Comparison of ENCODE assay signal across 1 cellular context in the genomic region with DNA sequence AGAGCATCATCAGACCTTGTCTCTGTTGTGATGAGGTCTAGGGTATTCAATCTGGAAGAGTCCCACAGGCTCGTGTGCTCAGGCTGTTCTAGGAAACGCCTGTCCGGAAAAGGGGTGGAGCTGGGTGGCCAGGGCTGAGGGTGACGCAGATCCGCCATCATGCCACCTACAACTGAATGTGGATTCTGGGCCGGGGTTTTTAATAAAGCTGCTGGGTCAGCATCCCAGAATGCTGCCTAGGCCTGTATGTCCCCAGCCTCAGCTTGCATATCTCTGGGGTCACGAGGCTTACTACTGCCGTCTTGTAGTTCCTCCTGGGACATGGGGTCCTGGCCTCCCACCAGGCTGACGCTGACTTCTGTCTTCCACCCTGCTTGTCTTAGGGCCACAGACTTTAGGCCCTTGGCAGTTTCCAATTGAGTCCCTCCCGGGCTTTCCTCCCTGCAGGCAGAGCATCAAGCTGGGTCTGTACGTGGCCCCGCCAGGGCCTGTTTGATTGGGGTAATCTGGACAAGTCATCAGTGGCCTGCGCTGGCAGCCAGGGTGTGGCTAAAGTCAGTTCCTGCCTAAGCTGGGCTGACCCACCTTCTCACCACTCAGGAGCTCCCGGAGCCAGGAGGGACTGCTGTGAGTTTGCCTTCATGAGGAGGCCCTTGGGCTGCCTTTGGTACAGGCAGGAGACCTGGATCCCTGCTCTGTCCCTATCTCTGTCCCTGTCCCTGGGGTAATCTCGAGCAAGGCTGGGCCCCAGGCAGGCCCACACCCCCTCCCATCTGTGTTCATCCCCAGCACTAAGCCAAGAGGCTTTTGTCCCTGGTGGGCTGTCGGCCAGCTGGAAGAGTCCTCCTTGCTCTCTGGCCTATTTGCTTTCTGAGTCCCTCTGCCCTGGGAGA.
A peak's percentile ranks its signal among the peaks of the same experiment; 100 is the strongest.
TF ChIP-seq lines count a peak whose summit lies in the region.

No MANE protein-coding gene starts in this region.

TF ChIP-seq in K562, 482 proteins besides CTCF, POLR2A, EP300 and RAD21 (continued from another document and continues in another):
- TF ChIP-seq, protein P1, sequence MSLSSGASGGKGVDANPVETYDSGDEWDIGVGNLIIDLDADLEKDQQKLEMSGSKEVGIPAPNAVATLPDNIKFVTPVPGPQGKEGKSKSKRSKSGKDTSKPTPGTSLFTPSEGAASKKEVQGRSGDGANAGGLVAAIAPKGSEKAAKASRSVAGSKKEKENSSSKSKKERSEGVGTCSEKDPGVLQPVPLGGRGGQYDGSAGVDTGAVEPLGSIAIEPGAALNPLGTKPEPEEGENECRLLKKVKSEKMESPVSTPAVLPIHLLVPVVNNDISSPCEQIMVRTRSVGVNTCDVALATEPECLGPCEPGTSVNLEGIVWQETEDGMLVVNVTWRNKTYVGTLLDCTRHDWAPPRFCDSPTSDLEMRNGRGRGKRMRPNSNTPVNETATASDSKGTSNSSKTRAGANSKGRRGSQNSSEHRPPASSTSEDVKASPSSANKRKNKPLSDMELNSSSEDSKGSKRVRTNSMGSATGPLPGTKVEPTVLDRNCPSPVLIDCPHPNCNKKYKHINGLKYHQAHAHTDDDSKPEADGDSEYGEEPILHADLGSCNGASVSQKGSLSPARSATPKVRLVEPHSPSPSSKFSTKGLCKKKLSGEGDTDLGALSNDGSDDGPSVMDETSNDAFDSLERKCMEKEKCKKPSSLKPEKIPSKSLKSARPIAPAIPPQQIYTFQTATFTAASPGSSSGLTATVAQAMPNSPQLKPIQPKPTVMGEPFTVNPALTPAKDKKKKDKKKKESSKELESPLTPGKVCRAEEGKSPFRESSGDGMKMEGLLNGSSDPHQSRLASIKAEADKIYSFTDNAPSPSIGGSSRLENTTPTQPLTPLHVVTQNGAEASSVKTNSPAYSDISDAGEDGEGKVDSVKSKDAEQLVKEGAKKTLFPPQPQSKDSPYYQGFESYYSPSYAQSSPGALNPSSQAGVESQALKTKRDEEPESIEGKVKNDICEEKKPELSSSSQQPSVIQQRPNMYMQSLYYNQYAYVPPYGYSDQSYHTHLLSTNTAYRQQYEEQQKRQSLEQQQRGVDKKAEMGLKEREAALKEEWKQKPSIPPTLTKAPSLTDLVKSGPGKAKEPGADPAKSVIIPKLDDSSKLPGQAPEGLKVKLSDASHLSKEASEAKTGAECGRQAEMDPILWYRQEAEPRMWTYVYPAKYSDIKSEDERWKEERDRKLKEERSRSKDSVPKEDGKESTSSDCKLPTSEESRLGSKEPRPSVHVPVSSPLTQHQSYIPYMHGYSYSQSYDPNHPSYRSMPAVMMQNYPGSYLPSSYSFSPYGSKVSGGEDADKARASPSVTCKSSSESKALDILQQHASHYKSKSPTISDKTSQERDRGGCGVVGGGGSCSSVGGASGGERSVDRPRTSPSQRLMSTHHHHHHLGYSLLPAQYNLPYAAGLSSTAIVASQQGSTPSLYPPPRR (CRISPR knock-in tag; IDR thresholded peaks at IDR 0.05; ENCODE audit: borderline replicate concordance), result no peak
- TF ChIP-seq MIER1 (IDR thresholded peaks at IDR 0.05; ENCODE audit: low read depth) (no peak), ZNF717 (CRISPR knock-in tag; IDR thresholded peaks at IDR 0.05) (no peak), CBX8 (IDR thresholded peaks at IDR 0.05; ENCODE audit: borderline replicate concordance, extremely low read depth, low read depth, low read length, poor library complexity, severe bottlenecking) (no peak), HDAC8 (tag; IDR thresholded peaks at IDR 0.05) (peak; percentile 70; the same call in 1 of the 2 replicates), PPARD (CRISPR knock-in tag; IDR thresholded peaks at IDR 0.05) (no peak), ZNF780A (CRISPR knock-in tag; IDR thresholded peaks at IDR 0.05) (no peak), POLR2H (tag; IDR thresholded peaks at IDR 0.05; ENCODE audit: low read depth) (no peak), ZNF384 (IDR thresholded peaks at IDR 0.05; ENCODE audit: low read depth, low read length) (no peak), ZNF146 (CRISPR knock-in tag; IDR thresholded peaks at IDR 0.05; ENCODE audit: unreplicated experiment) (no peak), ARID2 (IDR thresholded peaks at IDR 0.05) (no peak), XRCC4 (IDR thresholded peaks at IDR 0.05; ENCODE audit: extremely low read depth, insufficient read depth, insufficient read length) (no peak), U2AF1 (optimal IDR thresholded peaks at IDR 0.05; ENCODE audit: low read depth, low read length) (no peak), ETV6 (IDR thresholded peaks at IDR 0.05; ENCODE audit: borderline replicate concordance in 1 of 2, low read depth in 2 of 2, low read length in 1 of 2) (no peak), ETV6 (CRISPR knock-in tag; IDR thresholded peaks at IDR 0.05; ENCODE audit: borderline replicate concordance) (no peak), TSC22D4 (tag; IDR thresholded peaks at IDR 0.05) (no peak), ESRRA (IDR thresholded peaks at IDR 0.05; ENCODE audit: borderline replicate concordance, low read depth) (no peak; the same call in 1 of the 2 replicates), ZNF41 (CRISPR knock-in tag; conservative IDR thresholded peaks at IDR 0.05) (no peak), XRCC3 (IDR thresholded peaks at IDR 0.05) (no peak), WHSC1 (IDR thresholded peaks at IDR 0.05; ENCODE audit: low read length) (no peak), CHCHD3 (CRISPR knock-in tag; IDR thresholded peaks at IDR 0.05) (no peak), ZC3H8 (IDR thresholded peaks at IDR 0.05) (no peak)
- TF ChIP-seq, protein P2, sequence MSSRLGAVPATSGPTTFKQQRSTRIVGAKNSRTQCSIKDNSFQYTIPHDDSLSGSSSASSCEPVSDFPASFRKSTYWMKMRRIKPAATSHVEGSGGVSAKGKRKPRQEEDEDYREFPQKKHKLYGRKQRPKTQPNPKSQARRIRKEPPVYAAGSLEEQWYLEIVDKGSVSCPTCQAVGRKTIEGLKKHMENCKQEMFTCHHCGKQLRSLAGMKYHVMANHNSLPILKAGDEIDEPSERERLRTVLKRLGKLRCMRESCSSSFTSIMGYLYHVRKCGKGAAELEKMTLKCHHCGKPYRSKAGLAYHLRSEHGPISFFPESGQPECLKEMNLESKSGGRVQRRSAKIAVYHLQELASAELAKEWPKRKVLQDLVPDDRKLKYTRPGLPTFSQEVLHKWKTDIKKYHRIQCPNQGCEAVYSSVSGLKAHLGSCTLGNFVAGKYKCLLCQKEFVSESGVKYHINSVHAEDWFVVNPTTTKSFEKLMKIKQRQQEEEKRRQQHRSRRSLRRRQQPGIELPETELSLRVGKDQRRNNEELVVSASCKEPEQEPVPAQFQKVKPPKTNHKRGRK (tag; IDR thresholded peaks at IDR 0.05), result no peak
- TF ChIP-seq, protein P3, sequence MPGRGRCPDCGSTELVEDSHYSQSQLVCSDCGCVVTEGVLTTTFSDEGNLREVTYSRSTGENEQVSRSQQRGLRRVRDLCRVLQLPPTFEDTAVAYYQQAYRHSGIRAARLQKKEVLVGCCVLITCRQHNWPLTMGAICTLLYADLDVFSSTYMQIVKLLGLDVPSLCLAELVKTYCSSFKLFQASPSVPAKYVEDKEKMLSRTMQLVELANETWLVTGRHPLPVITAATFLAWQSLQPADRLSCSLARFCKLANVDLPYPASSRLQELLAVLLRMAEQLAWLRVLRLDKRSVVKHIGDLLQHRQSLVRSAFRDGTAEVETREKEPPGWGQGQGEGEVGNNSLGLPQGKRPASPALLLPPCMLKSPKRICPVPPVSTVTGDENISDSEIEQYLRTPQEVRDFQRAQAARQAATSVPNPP (IDR thresholded peaks at IDR 0.05; ENCODE audit: borderline replicate concordance, insufficient read depth, insufficient read length), result no peak
- TF ChIP-seq, protein P4, sequence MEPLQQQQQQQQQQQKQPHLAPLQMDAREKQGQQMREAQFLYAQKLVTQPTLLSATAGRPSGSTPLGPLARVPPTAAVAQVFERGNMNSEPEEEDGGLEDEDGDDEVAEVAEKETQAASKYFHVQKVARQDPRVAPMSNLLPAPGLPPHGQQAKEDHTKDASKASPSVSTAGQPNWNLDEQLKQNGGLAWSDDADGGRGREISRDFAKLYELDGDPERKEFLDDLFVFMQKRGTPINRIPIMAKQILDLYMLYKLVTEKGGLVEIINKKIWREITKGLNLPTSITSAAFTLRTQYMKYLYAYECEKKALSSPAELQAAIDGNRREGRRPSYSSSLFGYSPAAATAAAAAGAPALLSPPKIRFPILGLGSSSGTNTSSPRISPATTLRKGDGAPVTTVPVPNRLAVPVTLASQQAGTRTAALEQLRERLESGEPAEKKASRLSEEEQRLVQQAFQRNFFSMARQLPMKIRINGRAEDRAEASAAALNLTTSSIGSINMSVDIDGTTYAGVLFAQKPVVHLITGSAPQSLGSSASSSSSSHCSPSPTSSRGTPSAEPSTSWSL (CRISPR knock-in tag; IDR thresholded peaks at IDR 0.05; ENCODE audit: borderline replicate concordance), result no peak
- TF ChIP-seq, protein P5, sequence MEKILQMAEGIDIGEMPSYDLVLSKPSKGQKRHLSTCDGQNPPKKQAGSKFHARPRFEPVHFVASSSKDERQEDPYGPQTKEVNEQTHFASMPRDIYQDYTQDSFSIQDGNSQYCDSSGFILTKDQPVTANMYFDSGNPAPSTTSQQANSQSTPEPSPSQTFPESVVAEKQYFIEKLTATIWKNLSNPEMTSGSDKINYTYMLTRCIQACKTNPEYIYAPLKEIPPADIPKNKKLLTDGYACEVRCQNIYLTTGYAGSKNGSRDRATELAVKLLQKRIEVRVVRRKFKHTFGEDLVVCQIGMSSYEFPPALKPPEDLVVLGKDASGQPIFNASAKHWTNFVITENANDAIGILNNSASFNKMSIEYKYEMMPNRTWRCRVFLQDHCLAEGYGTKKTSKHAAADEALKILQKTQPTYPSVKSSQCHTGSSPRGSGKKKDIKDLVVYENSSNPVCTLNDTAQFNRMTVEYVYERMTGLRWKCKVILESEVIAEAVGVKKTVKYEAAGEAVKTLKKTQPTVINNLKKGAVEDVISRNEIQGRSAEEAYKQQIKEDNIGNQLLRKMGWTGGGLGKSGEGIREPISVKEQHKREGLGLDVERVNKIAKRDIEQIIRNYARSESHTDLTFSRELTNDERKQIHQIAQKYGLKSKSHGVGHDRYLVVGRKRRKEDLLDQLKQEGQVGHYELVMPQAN (IDR thresholded peaks at IDR 0.05; ENCODE audit: borderline replicate concordance), result no peak
- TF ChIP-seq, protein P6, sequence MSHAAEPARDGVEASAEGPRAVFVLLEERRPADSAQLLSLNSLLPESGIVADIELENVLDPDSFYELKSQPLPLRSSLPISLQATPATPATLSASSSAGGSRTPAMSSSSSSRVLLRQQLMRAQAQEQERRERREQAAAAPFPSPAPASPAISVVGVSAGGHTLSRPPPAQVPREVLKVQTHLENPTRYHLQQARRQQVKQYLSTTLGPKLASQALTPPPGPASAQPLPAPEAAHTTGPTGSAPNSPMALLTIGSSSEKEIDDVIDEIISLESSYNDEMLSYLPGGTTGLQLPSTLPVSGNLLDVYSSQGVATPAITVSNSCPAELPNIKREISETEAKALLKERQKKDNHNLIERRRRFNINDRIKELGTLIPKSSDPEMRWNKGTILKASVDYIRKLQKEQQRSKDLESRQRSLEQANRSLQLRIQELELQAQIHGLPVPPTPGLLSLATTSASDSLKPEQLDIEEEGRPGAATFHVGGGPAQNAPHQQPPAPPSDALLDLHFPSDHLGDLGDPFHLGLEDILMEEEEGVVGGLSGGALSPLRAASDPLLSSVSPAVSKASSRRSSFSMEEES (CRISPR knock-in tag; IDR thresholded peaks at IDR 0.05), result 0 out of 2 replicates have a peak, but pooled peaks have one; percentile 10
- TF ChIP-seq, protein P7, sequence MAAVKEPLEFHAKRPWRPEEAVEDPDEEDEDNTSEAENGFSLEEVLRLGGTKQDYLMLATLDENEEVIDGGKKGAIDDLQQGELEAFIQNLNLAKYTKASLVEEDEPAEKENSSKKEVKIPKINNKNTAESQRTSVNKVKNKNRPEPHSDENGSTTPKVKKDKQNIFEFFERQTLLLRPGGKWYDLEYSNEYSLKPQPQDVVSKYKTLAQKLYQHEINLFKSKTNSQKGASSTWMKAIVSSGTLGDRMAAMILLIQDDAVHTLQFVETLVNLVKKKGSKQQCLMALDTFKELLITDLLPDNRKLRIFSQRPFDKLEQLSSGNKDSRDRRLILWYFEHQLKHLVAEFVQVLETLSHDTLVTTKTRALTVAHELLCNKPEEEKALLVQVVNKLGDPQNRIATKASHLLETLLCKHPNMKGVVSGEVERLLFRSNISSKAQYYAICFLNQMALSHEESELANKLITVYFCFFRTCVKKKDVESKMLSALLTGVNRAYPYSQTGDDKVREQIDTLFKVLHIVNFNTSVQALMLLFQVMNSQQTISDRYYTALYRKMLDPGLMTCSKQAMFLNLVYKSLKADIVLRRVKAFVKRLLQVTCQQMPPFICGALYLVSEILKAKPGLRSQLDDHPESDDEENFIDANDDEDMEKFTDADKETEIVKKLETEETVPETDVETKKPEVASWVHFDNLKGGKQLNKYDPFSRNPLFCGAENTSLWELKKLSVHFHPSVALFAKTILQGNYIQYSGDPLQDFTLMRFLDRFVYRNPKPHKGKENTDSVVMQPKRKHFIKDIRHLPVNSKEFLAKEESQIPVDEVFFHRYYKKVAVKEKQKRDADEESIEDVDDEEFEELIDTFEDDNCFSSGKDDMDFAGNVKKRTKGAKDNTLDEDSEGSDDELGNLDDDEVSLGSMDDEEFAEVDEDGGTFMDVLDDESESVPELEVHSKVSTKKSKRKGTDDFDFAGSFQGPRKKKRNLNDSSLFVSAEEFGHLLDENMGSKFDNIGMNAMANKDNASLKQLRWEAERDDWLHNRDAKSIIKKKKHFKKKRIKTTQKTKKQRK (IDR thresholded peaks at IDR 0.05; ENCODE audit: borderline replicate concordance, low read depth, low read length), result no peak
- TF ChIP-seq, protein P8, sequence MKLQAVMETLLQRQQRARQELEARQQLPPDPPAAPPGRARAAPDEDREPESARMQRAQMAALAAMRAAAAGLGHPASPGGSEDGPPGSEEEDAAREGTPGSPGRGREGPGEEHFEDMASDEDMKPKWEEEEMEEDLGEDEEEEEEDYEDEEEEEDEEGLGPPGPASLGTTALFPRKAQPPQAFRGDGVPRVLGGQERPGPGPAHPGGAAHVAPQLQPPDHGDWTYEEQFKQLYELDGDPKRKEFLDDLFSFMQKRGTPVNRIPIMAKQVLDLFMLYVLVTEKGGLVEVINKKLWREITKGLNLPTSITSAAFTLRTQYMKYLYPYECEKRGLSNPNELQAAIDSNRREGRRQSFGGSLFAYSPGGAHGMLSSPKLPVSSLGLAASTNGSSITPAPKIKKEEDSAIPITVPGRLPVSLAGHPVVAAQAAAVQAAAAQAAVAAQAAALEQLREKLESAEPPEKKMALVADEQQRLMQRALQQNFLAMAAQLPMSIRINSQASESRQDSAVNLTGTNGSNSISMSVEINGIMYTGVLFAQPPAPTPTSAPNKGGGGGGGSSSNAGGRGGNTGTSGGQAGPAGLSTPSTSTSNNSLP (IDR thresholded peaks at IDR 0.05; ENCODE audit: borderline replicate concordance, low read depth, low read length), result peak; percentile 72; the same call in 1 of the 2 replicates
- TF ChIP-seq, protein P9, sequence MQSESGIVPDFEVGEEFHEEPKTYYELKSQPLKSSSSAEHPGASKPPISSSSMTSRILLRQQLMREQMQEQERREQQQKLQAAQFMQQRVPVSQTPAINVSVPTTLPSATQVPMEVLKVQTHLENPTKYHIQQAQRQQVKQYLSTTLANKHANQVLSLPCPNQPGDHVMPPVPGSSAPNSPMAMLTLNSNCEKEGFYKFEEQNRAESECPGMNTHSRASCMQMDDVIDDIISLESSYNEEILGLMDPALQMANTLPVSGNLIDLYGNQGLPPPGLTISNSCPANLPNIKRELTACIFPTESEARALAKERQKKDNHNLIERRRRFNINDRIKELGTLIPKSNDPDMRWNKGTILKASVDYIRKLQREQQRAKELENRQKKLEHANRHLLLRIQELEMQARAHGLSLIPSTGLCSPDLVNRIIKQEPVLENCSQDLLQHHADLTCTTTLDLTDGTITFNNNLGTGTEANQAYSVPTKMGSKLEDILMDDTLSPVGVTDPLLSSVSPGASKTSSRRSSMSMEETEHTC (IDR thresholded peaks at IDR 0.05), result no peak
